1 cellular context compared by ENCODE assay signal in the genomic region with DNA sequence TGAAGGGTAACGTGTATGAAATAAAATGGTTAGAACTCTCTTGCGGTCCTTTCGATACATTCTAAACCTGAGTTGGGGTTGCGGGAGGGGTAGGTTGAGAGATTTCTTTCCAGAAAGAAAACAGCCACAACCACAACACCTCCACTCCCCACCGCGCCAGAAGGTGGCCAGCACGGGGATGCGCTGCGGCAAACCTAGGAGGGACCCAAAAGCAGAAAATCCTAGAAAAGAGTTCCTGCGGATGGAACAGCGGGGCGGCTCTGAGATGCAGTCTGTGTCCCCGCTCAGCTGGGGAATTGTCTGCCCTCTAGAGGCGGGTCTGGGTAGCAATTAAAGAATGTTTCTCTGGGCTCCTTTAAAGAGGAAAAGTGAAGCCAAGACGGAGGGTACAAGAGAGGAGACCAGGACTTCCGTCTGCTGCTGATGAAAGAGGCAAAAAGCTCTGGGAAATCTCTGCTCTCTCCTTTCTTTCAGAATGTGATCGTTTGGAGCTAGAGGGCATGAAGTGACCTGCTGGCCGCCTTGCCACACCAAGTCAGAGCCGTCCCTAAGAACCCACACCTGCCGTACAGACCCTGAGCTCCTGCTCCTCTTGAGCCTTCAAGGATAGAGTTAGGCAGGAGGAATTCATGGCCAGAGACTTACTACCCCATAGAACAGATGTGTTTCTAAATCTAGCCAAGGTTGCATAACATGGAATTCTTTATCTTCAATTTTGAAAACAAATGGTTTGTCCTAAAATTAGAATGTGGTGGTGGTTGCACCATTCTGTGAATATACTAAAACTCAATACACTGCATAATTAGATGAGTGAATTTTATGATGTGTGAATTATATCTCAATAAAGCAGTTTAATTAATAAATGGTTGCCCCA.
TF ChIP-seq lines count a peak whose summit lies in the region.

No MANE protein-coding gene starts in this region.

TF ChIP-seq in endothelial cell of umbilical vein, 7 proteins besides CTCF, POLR2A, EP300 and RAD21:
- TF ChIP-seq, protein P1, sequence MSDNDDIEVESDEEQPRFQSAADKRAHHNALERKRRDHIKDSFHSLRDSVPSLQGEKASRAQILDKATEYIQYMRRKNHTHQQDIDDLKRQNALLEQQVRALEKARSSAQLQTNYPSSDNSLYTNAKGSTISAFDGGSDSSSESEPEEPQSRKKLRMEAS (IDR thresholded peaks at IDR 0.05; ENCODE audit: insufficient read depth, insufficient read length): no peak
- TF ChIP-seq EZH2 (IDR thresholded peaks at IDR 0.05; ENCODE audit: borderline replicate concordance, low read depth, low read length, severe bottlenecking) (no peak), JUN (IDR thresholded peaks at IDR 0.05; ENCODE audit: borderline replicate concordance, insufficient read depth, insufficient read length, low read depth) (no peak), MYC (IDR thresholded peaks at IDR 0.05; ENCODE audit: low read depth, low read length) (no peak), GATA2 (IDR thresholded peaks at IDR 0.05; ENCODE audit: insufficient read depth, insufficient read length, low read depth, low read length) (no peak), FOS (IDR thresholded peaks at IDR 0.05; ENCODE audit: borderline replicate concordance, insufficient read depth, low read length) (no peak), POLR2AphosphoS5 (IDR thresholded peaks at IDR 0.05; ENCODE audit: insufficient read depth, low read depth, low read length) (no peak)
